ENCODE assay signal across 8 cellular contexts in genomic region chr19:56839665-56840451, GRCh38. TPM values are rescaled to one million over a fixed set of nuclear protein-coding genes. Genes with fewer than 3 reads are reported as not detected.
DNase-seq lines count a peak whose midpoint lies in the region; ATAC-seq and TF ChIP-seq lines count a peak whose summit lies in the region.

No MANE protein-coding gene starts in this region.

- no peaks in the 10 kb centered on the region for H3K4me1 Mint-ChIP-seq in CD8-positive, alpha-beta T cell (ENCODE audit: low read depth)
- H3K4me1 Mint-ChIP-seq in glutamatergic neuron (ENCODE audit: low read depth, unreplicated experiment) = peaks cover 2% of the 10 kb centered on the region
- H3K4me1 Mint-ChIP-seq in progenitor cell of endocrine pancreas (ENCODE audit: low read depth) = no peaks in the 10 kb centered on the region

- no peak overlapping the region for H3K27ac Mint-ChIP-seq in CD8-positive, alpha-beta T cell
- H3K27ac Mint-ChIP-seq in glutamatergic neuron (ENCODE audit: unreplicated experiment) = peak overlapping the region; percentile 90
- no peak overlapping the region for H3K27ac Mint-ChIP-seq in progenitor cell of endocrine pancreas

- H3K9me3 ChIP-seq in CD8-positive, alpha-beta T cell (ENCODE audit: low read length) = peaks cover 4% of the 10 kb centered on the region

- CTCF ChIA-PET in CD8-positive, alpha-beta T cell (lab: Charles Lee) = no interaction called here

- peaks cover 11% of the 10 kb centered on the region for H3K36me3 Mint-ChIP-seq in CD8-positive, alpha-beta T cell
- H3K36me3 Mint-ChIP-seq in glutamatergic neuron (ENCODE audit: unreplicated experiment) (peaks cover 15% of the 10 kb centered on the region), progenitor cell of endocrine pancreas (ENCODE audit: insufficient read depth) (peaks cover 21% of the 10 kb centered on the region)

- H3K4me3 Mint-ChIP-seq in CD8-positive, alpha-beta T cell = no peak overlapping the region
- H3K4me3 Mint-ChIP-seq in glutamatergic neuron (ENCODE audit: unreplicated experiment) (peak overlapping the region; percentile 81), progenitor cell of endocrine pancreas (ENCODE audit: low read depth) (no peak overlapping the region)

- peak in 1 of 7 experiments; percentile 50 for DNase-seq in CD8-positive, alpha-beta T cell
- DNase-seq in T1000 (lab: John Stamatoyannopoulos, UW) (peak; percentile 93), glutamatergic neuron (peak; percentile 87), posterior cingulate gyrus (peak; percentile 90 to 99 (median 94)), DMS79 treated with DMSO at 0.1 percent for 48 hours (lab: John Stamatoyannopoulos, UW) (no peak), progenitor cell of endocrine pancreas (ENCODE audit: low spot score, unreplicated experiment) (no peak), COR-L47 (lab: John Stamatoyannopoulos, UW) (no peak)

- H3K27me3 ChIP-seq in CD8-positive, alpha-beta T cell (ENCODE audit: insufficient read depth, low read length) = no peaks in the 10 kb centered on the region

- no peaks in the 10 kb centered on the region for H3K36me3 ChIP-seq in CD8-positive, alpha-beta T cell (ENCODE audit: insufficient read depth, low read length)

- peaks cover 22% of the 10 kb centered on the region for H3K27me3 Mint-ChIP-seq in CD8-positive, alpha-beta T cell (ENCODE audit: low read depth)
- H3K27me3 Mint-ChIP-seq in glutamatergic neuron (ENCODE audit: unreplicated experiment) = peaks cover 12% of the 10 kb centered on the region
- H3K27me3 Mint-ChIP-seq in progenitor cell of endocrine pancreas = no peaks in the 10 kb centered on the region

- H3K9me3 Mint-ChIP-seq in CD8-positive, alpha-beta T cell = peaks cover 24% of the 10 kb centered on the region
- H3K9me3 Mint-ChIP-seq in glutamatergic neuron (ENCODE audit: unreplicated experiment) = peaks cover 27% of the 10 kb centered on the region
- peaks cover 35% of the 10 kb centered on the region for H3K9me3 Mint-ChIP-seq in progenitor cell of endocrine pancreas (ENCODE audit: low read depth)

- H3K4me1 ChIP-seq in CD8-positive, alpha-beta T cell (ENCODE audit: insufficient read depth, low read length) = no peaks in the 10 kb centered on the region

- TF ChIP-seq CTCF in CD8-positive, alpha-beta T cell (IDR thresholded peaks at IDR 0.05) = no peak
- no peak for TF ChIP-seq CTCF in glutamatergic neuron (IDR thresholded peaks at IDR 0.05; ENCODE audit: partially characterized antibody, unreplicated experiment)
- TF ChIP-seq CTCF in progenitor cell of endocrine pancreas (IDR thresholded peaks at IDR 0.05; ENCODE audit: unreplicated experiment) = no peak

- peak; percentile 38 for ATAC-seq in CD8-positive, alpha-beta T cell
- no peak for ATAC-seq in HG03460 (IDR thresholded peaks at IDR 0.05; ENCODE audit: unreplicated experiment)

- H3K27ac ChIP-seq in CD8-positive, alpha-beta T cell (ENCODE audit: low read depth, low read length) = no peak overlapping the region

- POLR2A ChIA-PET in CD8-positive, alpha-beta T cell (lab: Charles Lee) = no interaction called here

- H3K4me3 ChIP-seq in CD8-positive, alpha-beta T cell (ENCODE audit: low read depth, low read length) = no peak overlapping the region

- intact Hi-C loops in CD8-positive, alpha-beta T cell (cut with DNase I, micrococcal nuclease) = no loop called here
- intact Hi-C loops in posterior cingulate gyrus (cut with DNase I) = loop anchor here (2.0 to 5.0 kb wide), 2 partner anchors 148 to 259 kb away; no protein-coding TSS in a partner anchor

RNA-seq across cellular contexts. Expression of gene PEG3, which starts 0.7 kb away (rescaled TPM):
- under 1 TPM; 0.16 to 0.33 TPM for total RNA-seq in CD8-positive, alpha-beta T cell
- 11.6 TPM for total RNA-seq in glutamatergic neuron (ENCODE audit: unreplicated experiment)
- total RNA-seq in progenitor cell of endocrine pancreas = not detected in 2 replicates

RNA-seq across cellular contexts. Expression of gene ZIM2, which starts 0.7 kb away (rescaled TPM):
- not detected for total RNA-seq in CD8-positive, alpha-beta T cell
- total RNA-seq in glutamatergic neuron (ENCODE audit: unreplicated experiment) (not detected), progenitor cell of endocrine pancreas (not detected in 2 replicates)

Comparison
In these comparisons a context has a peak if more than half of its experiments do, and no peak if none do; other contexts are left out.
1. DNase-seq: peak in T1000 (single experiment), glutamatergic neuron (single experiment) and posterior cingulate gyrus (10 of 10); none in DMS79 treated with DMSO at 0.1 percent for 48 hours (single experiment), progenitor cell of endocrine pancreas (single experiment) and COR-L47 (single experiment).